1 cellular context compared by ENCODE assay signal in genomic region chr20:63595416-63596127, GRCh38.
TF ChIP-seq lines count a peak whose summit lies in the region.

No MANE protein-coding gene starts in this region.

TF ChIP-seq in HepG2, 621 proteins besides CTCF, POLR2A, EP300 and RAD21:
- TF ChIP-seq, protein P1, sequence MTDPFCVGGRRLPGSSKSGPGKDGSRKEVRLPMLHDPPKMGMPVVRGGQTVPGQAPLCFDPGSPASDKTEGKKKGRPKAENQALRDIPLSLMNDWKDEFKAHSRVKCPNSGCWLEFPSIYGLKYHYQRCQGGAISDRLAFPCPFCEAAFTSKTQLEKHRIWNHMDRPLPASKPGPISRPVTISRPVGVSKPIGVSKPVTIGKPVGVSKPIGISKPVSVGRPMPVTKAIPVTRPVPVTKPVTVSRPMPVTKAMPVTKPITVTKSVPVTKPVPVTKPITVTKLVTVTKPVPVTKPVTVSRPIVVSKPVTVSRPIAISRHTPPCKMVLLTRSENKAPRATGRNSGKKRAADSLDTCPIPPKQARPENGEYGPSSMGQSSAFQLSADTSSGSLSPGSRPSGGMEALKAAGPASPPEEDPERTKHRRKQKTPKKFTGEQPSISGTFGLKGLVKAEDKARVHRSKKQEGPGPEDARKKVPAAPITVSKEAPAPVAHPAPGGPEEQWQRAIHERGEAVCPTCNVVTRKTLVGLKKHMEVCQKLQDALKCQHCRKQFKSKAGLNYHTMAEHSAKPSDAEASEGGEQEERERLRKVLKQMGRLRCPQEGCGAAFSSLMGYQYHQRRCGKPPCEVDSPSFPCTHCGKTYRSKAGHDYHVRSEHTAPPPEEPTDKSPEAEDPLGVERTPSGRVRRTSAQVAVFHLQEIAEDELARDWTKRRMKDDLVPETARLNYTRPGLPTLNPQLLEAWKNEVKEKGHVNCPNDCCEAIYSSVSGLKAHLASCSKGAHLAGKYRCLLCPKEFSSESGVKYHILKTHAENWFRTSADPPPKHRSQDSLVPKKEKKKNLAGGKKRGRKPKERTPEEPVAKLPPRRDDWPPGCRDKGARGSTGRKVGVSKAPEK (CRISPR knock-in tag; IDR thresholded peaks at IDR 0.05; ENCODE audit: borderline replicate concordance): no peak
- TF ChIP-seq AGO2 (optimal IDR thresholded peaks at IDR 0.05; ENCODE audit: low read depth, low read length): peak; percentile 77
- 0 out of 2 replicates have a peak, but pooled peaks have one; percentile 45 for TF ChIP-seq HIVEP1 (CRISPR knock-in tag; IDR thresholded peaks at IDR 0.05)
